7 cellular contexts compared by ENCODE assay signal in genomic region chr19:30227071-30227621, GRCh38.
DNase-seq lines count a peak whose midpoint lies in the region; ATAC-seq and TF ChIP-seq lines count a peak whose summit lies in the region.

No MANE protein-coding gene starts in this region.

- H4K20me1 ChIP-seq in fibroblast of lung (ENCODE audit: control insufficient read depth, extremely low read depth, insufficient read depth, low read length): no peaks in the 10 kb centered on the region

- ATAC-seq in GM21381 (IDR thresholded peaks at IDR 0.05; ENCODE audit: unreplicated experiment) (peak; percentile 10), Panc1 (peak; percentile 44), GM18519 (IDR thresholded peaks at IDR 0.05; ENCODE audit: low FRiP score, unreplicated experiment) (no peak), HG03442 (IDR thresholded peaks at IDR 0.05; ENCODE audit: unreplicated experiment) (no peak)

- POLR2A ChIA-PET in Panc1 (lab: Charles Lee): no interaction called here

- H3K9me3 ChIP-seq in Panc1 (ENCODE audit: control insufficient read depth, insufficient read depth, low read depth, low read length) (no peaks in the 10 kb centered on the region), fibroblast of lung (ENCODE audit: control insufficient read depth, insufficient read depth, low read depth, low read length) (no peaks in the 10 kb centered on the region), parathyroid adenoma (ENCODE audit: control insufficient read depth, low read length) (no peaks in the 10 kb centered on the region)

- no peak for TF ChIP-seq CTCF in Panc1 (IDR thresholded peaks at IDR 0.05)
- no peak for TF ChIP-seq CTCF in fibroblast of lung (conservative IDR thresholded peaks at IDR 0.05 in 1 of 2, IDR thresholded peaks at IDR 0.05 in 1 of 2; ENCODE audit: low read depth in 1 of 2, low read length in 2 of 2)
- no peak for TF ChIP-seq CTCF in parathyroid adenoma (IDR thresholded peaks at IDR 0.05)

- no peak overlapping the region for H3K27ac ChIP-seq in Panc1 (ENCODE audit: low read length)
- no peak overlapping the region for H3K27ac ChIP-seq in fibroblast of lung (ENCODE audit: insufficient read depth, low read length)
- no peak overlapping the region for H3K27ac ChIP-seq in parathyroid adenoma

- peak overlapping the region; percentile 49 for H2AFZ ChIP-seq in fibroblast of lung (ENCODE audit: low read length)
- peak overlapping the region; percentile 69 for H2AFZ ChIP-seq in parathyroid adenoma

- H3K79me2 ChIP-seq in fibroblast of lung (ENCODE audit: control insufficient read depth, insufficient read depth, low read length) (no peaks in the 10 kb centered on the region), parathyroid adenoma (no peaks in the 10 kb centered on the region)

- H3K27me3 ChIP-seq in Panc1 (ENCODE audit: control insufficient read depth, insufficient read depth, low read length) (peaks cover 19% of the 10 kb centered on the region), fibroblast of lung (ENCODE audit: control insufficient read depth, insufficient read depth, low read length) (peaks cover 13% of the 10 kb centered on the region), parathyroid adenoma (ENCODE audit: control insufficient read depth, insufficient read depth, low read length) (no peaks in the 10 kb centered on the region)

- in situ Hi-C loops in Panc1 (cut with HindIII; ENCODE audit: low pct_unique_long_range_greater_than_20kb, low sequenced_read_pairs): no loop called here

- intact Hi-C loops in Panc1 (cut with micrococcal nuclease; ENCODE audit: unreplicated experiment): loop anchor here (5.0 kb wide), 1 partner anchor 420 kb away; no protein-coding TSS in a partner anchor

- CTCF ChIA-PET in Panc1 (lab: Charles Lee): interaction anchor here (0.7 kb wide), 1 partner anchor 26 kb away, joined by 3 read pairs; no protein-coding TSS in a partner anchor

- peak overlapping the region; percentile 37 for H3K9ac ChIP-seq in fibroblast of lung (ENCODE audit: insufficient read depth, low read length)
- H3K9ac ChIP-seq in parathyroid adenoma: no peak overlapping the region

- DNase-seq in Panc1 (ENCODE audit: low read depth, low spot score): no peak
- no peak for DNase-seq in fibroblast of lung (ENCODE audit: low read depth in 2 of 2)
- DNase-seq in stimulated activated CD4-positive, alpha-beta T cell treated with anti-CD3 and anti-CD28 coated beads, Interleukin-4, amount 100 ng/mL, for 4 hours: no peak

- BruUV-seq in Panc1 (replicated peaks; lab: Mats Ljungman, UMichigan): no TSS peak

- H3K36me3 ChIP-seq in Panc1 (ENCODE audit: control insufficient read depth, insufficient read depth, low read length): no peaks in the 10 kb centered on the region
- no peaks in the 10 kb centered on the region for H3K36me3 ChIP-seq in fibroblast of lung (ENCODE audit: control insufficient read depth, insufficient read depth, low read length)
- H3K36me3 ChIP-seq in parathyroid adenoma (ENCODE audit: control insufficient read depth, insufficient read depth, low read length): no peaks in the 10 kb centered on the region

- H3K4me3 ChIP-seq in Panc1 (ENCODE audit: low read depth in 2 of 2, low read length in 2 of 2) (peak overlapping the region; percentile 46 to 73), fibroblast of lung (replicated peaks in 1 of 4; ENCODE audit: control extremely low read depth in 1 of 4, insufficient read depth in 1 of 4, low read depth in 3 of 4, low read length in 4 of 4) (peak overlapping the region; percentile 48 to 73 (median 57)), parathyroid adenoma (ENCODE audit: low read depth, low read length) (peak overlapping the region; percentile 65)

- H3K4me1 ChIP-seq in Panc1 (ENCODE audit: control insufficient read depth, insufficient read depth, low read length): peaks cover 15% of the 10 kb centered on the region
- peaks cover 2% of the 10 kb centered on the region for H3K4me1 ChIP-seq in fibroblast of lung (ENCODE audit: control insufficient read depth, extremely low read depth, insufficient read depth, low read length)
- H3K4me1 ChIP-seq in parathyroid adenoma: peaks cover 5% of the 10 kb centered on the region

- H3K4me2 ChIP-seq in fibroblast of lung (ENCODE audit: extremely low read depth, insufficient read depth, low read length): peak overlapping the region; percentile 85
- peak overlapping the region; percentile 94 for H3K4me2 ChIP-seq in parathyroid adenoma (ENCODE audit: low read length)

Comparison
In these comparisons a context has a peak if more than half of its experiments do, and no peak if none do; other contexts are left out.
1. ATAC-seq: peak in GM21381 (single experiment) and Panc1 (single experiment); none in GM18519 (single experiment) and HG03442 (single experiment).
2. Peak in every context shown above with its lines, with median percentiles within 50 percentile points of each other: H3K4me3 ChIP-seq.